8 cellular contexts compared by ENCODE assay signal in genomic region chr3:63911395-63911900, GRCh38. TPM values are rescaled to one million over a fixed set of nuclear protein-coding genes. Genes with fewer than 3 reads are reported as not detected.
DNase-seq lines count a peak whose midpoint lies in the region; ATAC-seq and TF ChIP-seq lines count a peak whose summit lies in the region.

No MANE protein-coding gene starts in this region.

- peaks cover 4% of the 10 kb centered on the region for H3K36me3 Mint-ChIP-seq in natural killer cell treated with Interleukin-12 subunit alpha and Interleukin-12 subunit beta and Interleukin-15 and Interleukin-18, amount 100 ng/mL, for 72 hours

- H3K4me3 ChIP-seq in heart left ventricle: peak overlapping the region; percentile 71 to 98 (median 83)
- H3K4me3 ChIP-seq in colonic mucosa: peak overlapping the region; percentile 77

- TF ChIP-seq CTCF in heart left ventricle (IDR thresholded peaks at IDR 0.05) (peak in 1 of 12 donors; percentile 6), colonic mucosa (IDR thresholded peaks at IDR 0.05) (no peak)

- H3K27ac ChIP-seq in heart left ventricle (peak overlapping the region; percentile 96 to 100 (median 99)), colonic mucosa (peak overlapping the region; percentile 99)

- H3K9me3 Mint-ChIP-seq in natural killer cell treated with Interleukin-12 subunit alpha and Interleukin-12 subunit beta and Interleukin-15 and Interleukin-18, amount 100 ng/mL, for 72 hours: no peaks in the 10 kb centered on the region

- ATAC-seq in heart left ventricle (no peak), GM18867 (IDR thresholded peaks at IDR 0.05; ENCODE audit: unreplicated experiment) (no peak)
- ATAC-seq in natural killer cell treated with Interleukin-12 subunit alpha and Interleukin-12 subunit beta and Interleukin-15 and Interleukin-18, amount 100 ng/mL, for 72 hours: peak in 1 of 2 donors; percentile 5

- H3K36me3 ChIP-seq in heart left ventricle (peaks cover 0 to 20% (median 9%) of the 10 kb centered on the region in 9 donors), colonic mucosa (no peaks in the 10 kb centered on the region)

- no peaks in the 10 kb centered on the region for H3K9me3 ChIP-seq in heart left ventricle
- no peaks in the 10 kb centered on the region for H3K9me3 ChIP-seq in colonic mucosa

- H3K27ac Mint-ChIP-seq in natural killer cell treated with Interleukin-12 subunit alpha and Interleukin-12 subunit beta and Interleukin-15 and Interleukin-18, amount 100 ng/mL, for 72 hours: peak overlapping the region; percentile 72 to 86

- peaks cover 17 to 39% of the 10 kb centered on the region in 2 donors for H3K4me1 Mint-ChIP-seq in natural killer cell treated with Interleukin-12 subunit alpha and Interleukin-12 subunit beta and Interleukin-15 and Interleukin-18, amount 100 ng/mL, for 72 hours (ENCODE audit: low read depth in 2 of 2)

- H3K9ac ChIP-seq in colonic mucosa (ENCODE audit: low read depth in 2 of 2, low read length in 2 of 2): peak overlapping the region; percentile 81 to 89

- H3K27me3 ChIP-seq in heart left ventricle: no peaks in the 10 kb centered on the region
- H3K27me3 ChIP-seq in colonic mucosa: no peaks in the 10 kb centered on the region

- peak overlapping the region; percentile 87 for H3K4me3 Mint-ChIP-seq in natural killer cell treated with Interleukin-12 subunit alpha and Interleukin-12 subunit beta and Interleukin-15 and Interleukin-18, amount 100 ng/mL, for 72 hours

- H3K4me1 ChIP-seq in heart left ventricle (peaks cover 2 to 53% (median 27%) of the 10 kb centered on the region in 12 donors), colonic mucosa (no peaks in the 10 kb centered on the region)

- H3K27me3 Mint-ChIP-seq in natural killer cell treated with Interleukin-12 subunit alpha and Interleukin-12 subunit beta and Interleukin-15 and Interleukin-18, amount 100 ng/mL, for 72 hours: no peaks in the 10 kb centered on the region

- no peak for DNase-seq in heart left ventricle
- no peak for DNase-seq in cardiac septum (ENCODE audit: low spot score)
- peak; percentile 36 for DNase-seq in LHCN-M2 (ENCODE audit: low read depth)
- no peak for DNase-seq in colonic mucosa
- no peak for DNase-seq in natural killer cell treated with Interleukin-12 subunit alpha and Interleukin-12 subunit beta and Interleukin-15 and Interleukin-18, amount 100 ng/mL, for 72 hours (ENCODE audit: low spot score)
- no peak for DNase-seq in activated effector memory CD4-positive, alpha-beta T cell treated with anti-CD3 and anti-CD28 coated beads, Interleukin-2, amount 50 U/mL, for 16 hours
- no peak for DNase-seq in stimulated activated naive CD4-positive, alpha-beta T cell treated with Interleukin-2 at 50 U/mL for 16 hours (lab: John Stamatoyannopoulos, UW)

- no peak for TF ChIP-seq POLR2A in heart left ventricle (IDR thresholded peaks at IDR 0.05)

- WGBS in heart left ventricle, 4 donors: 4 to 7% (median 4%) methylated on average over 20 to 24 of the region's 24 CpGs

- intact Hi-C loops in heart left ventricle (cut with DNase I): loop anchor here in 8 of 10 donors (2.0 to 10.0 kb wide), 8 partner anchors 44 to 86 kb away; partner anchors contain the start of genes ATXN7 (in 4 of the 8) and THOC7 (in 4 of the 8)
- intact Hi-C loops in cardiac septum (cut with DNase I): loop anchor here (5.0 kb wide), 2 partner anchors 51 to 81 kb away; no protein-coding TSS in a partner anchor
- intact Hi-C loops in colonic mucosa (cut with DNase I): loop anchor here (10.0 kb wide), 1 partner anchor 73 kb away; no protein-coding TSS in a partner anchor

RNA-seq across cellular contexts. Expression of gene SCAANT1, which starts 0.7 kb away (rescaled TPM):
- not detected for total RNA-seq in heart left ventricle
- not detected for polyA plus RNA-seq in heart left ventricle
- not detected for total RNA-seq in cardiac septum
- not detected in 2 replicates for total RNA-seq in LHCN-M2 (2014; rRNA removed)
- polyA plus RNA-seq in LHCN-M2 (2012): 0.55 TPM
- total RNA-seq in colonic mucosa: not detected
- 1 to 10 TPM in 1 of 2 donors, not detected in 1; 2.6 TPM for total RNA-seq in natural killer cell treated with Interleukin-12 subunit alpha and Interleukin-12 subunit beta and Interleukin-15 and Interleukin-18, amount 100 ng/mL, for 72 hours

RNA-seq across cellular contexts. Expression of gene ATXN7, which starts 47.8 kb away (rescaled TPM):
- total RNA-seq in heart left ventricle (10 to 100 TPM in 7 of 9 donors, 1 to 10 TPM in 2; 9.6 to 31.4 (median 21.2) TPM), cardiac septum (26.4 TPM), LHCN-M2 (2014; rRNA removed) (7.8 and 10.4 TPM in 2 replicates), colonic mucosa (10 to 100 TPM; 22.9 to 31.6 TPM)
- polyA plus RNA-seq in heart left ventricle: 1 to 10 TPM; 4.5 to 5.0 TPM
- 3.7 TPM for polyA plus RNA-seq in LHCN-M2 (2012)
- total RNA-seq in natural killer cell treated with Interleukin-12 subunit alpha and Interleukin-12 subunit beta and Interleukin-15 and Interleukin-18, amount 100 ng/mL, for 72 hours: 100 to 1,000 TPM in 1 of 2 donors, 10 to 100 TPM in 1; 96.5 to 101 TPM

RNA-seq across cellular contexts. Expression of gene THOC7, which starts 47.8 kb away (rescaled TPM):
- total RNA-seq in heart left ventricle: 10 to 100 TPM; 63.6 to 97.0 (median 77.4) TPM
- 100 to 1,000 TPM in 1 of 2 donors, 10 to 100 TPM in 1; 76.4 to 171 TPM for polyA plus RNA-seq in heart left ventricle
- total RNA-seq in cardiac septum: 74.3 TPM
- 64.6 and 67.8 TPM in 2 replicates for total RNA-seq in LHCN-M2 (2014; rRNA removed)
- polyA plus RNA-seq in LHCN-M2 (2012): 59.9 TPM
- 10 to 100 TPM; 61.9 to 76.6 TPM for total RNA-seq in colonic mucosa
- 10 to 100 TPM; 65.7 to 74.1 TPM for total RNA-seq in natural killer cell treated with Interleukin-12 subunit alpha and Interleukin-12 subunit beta and Interleukin-15 and Interleukin-18, amount 100 ng/mL, for 72 hours
